20 cellular contexts compared by ENCODE assay signal in the genomic region with DNA sequence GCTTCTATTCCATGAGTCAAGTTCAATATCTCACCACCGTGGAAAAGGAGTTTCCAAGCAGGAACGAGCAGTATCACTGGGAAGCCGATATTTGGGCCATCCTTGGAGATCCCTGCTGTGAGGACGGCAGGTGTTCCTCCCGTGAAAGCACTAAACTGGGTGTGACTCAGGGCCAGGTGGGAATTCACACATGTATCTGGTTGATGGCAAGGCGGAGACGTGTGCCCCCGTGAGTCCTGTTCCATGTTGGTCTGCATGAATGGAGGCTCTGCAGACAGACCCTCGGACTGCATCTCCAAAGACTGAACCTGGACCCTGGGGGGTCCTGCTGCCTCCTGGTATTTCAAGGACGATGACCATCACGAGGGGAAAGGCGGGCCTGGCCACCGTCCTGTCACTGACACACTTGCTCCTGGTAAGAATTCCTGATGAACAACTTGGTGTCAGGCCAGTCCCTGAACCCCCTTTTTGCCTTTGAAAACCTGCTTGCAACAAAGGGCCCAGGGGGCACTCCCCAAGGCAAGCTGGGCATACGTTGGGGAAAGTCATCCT.
"Had no signal": no experiment of that assay in that cellular context is flagged by ENCODE, and none has a peak within 500 bp of the region (broad histone marks: within the 10 kb centered on the region; RNA-seq: fewer than 3 reads in every experiment).

No MANE protein-coding gene starts in this region.

- DNase-seq: activated CD4-positive, alpha-beta memory T cell treated with anti-CD3 and anti-CD28 coated beads, Interleukin-2, amount 10 ng/mL, durations not matched to agents 7 days and 5 days; activated CD4-positive, alpha-beta T cell treated with anti-CD3 and anti-CD28 coated beads for 36 hours; activated CD8-positive, alpha-beta memory T cell treated with anti-CD3 and anti-CD28 coated beads, Interleukin-2, amount 10 ng/mL, durations not matched to agents 7 days and 5 days; activated naive CD4-positive, alpha-beta T cell treated with anti-CD3 and anti-CD28 coated beads, Interleukin-2, amount 10 ng/mL, durations not matched to agents 7 days and 5 days; activated naive CD8-positive, alpha-beta T cell treated with anti-CD3 and anti-CD28 coated beads, Interleukin-2, amount 50 U/mL, for 24 hours; activated T-cell treated with anti-CD3 and anti-CD28 coated beads, Interleukin-2, amount 50 U/mL, for 1 hour; anterior cingulate cortex; brain microvascular endothelial cell; colonic mucosa; foreskin melanocyte; left lung; midbrain; nephron progenitor cell; nucleus accumbens; stimulated activated CD4-positive, alpha-beta T cell treated with anti-CD3 and anti-CD28 coated beads, Interleukin-2, amount 100 ng/mL, for 24 hours; stimulated activated naive CD4-positive, alpha-beta T cell treated with Interleukin-2 at 50 U/mL for 16 hours; tibial artery had no signal

- H3K27ac Mint-ChIP-seq: activated CD4-positive, alpha-beta memory T cell treated with anti-CD3 and anti-CD28 coated beads, Interleukin-2, amount 10 ng/mL, durations not matched to agents 7 days and 5 days; activated CD4-positive, alpha-beta T cell treated with anti-CD3 and anti-CD28 coated beads for 36 hours; activated CD8-positive, alpha-beta memory T cell treated with anti-CD3 and anti-CD28 coated beads, Interleukin-2, amount 10 ng/mL, durations not matched to agents 7 days and 5 days; activated naive CD4-positive, alpha-beta T cell treated with anti-CD3 and anti-CD28 coated beads, Interleukin-2, amount 10 ng/mL, durations not matched to agents 7 days and 5 days; activated naive CD8-positive, alpha-beta T cell treated with anti-CD3 and anti-CD28 coated beads, Interleukin-2, amount 50 U/mL, for 24 hours; activated T-helper 2 cell treated with anti-CD3 and anti-CD28 coated beads, Interferon-gamma antibody, Interleukin-2, Interleukin-4, amounts not matched to agents 10 μg/mL and 5 μg/mL and 100 μg/mL, durations not matched to agents 14 hours and 24 hours and 36 hours; nephron progenitor cell; T-helper 2 cell treated with Interferon-gamma antibody and Interleukin-4, amounts not matched to agents 5 μg/mL and 100 μg/mL, for 36 hours had no signal

- H3K27me3 Mint-ChIP-seq: activated CD4-positive, alpha-beta T cell treated with anti-CD3 and anti-CD28 coated beads for 36 hours had no signal

- H3K4me1 ChIP-seq: colonic mucosa had no signal

- H3K4me1 Mint-ChIP-seq: central memory CD8-positive, alpha-beta T cell had no signal

- H3K36me3 Mint-ChIP-seq: activated CD8-positive, alpha-beta memory T cell treated with anti-CD3 and anti-CD28 coated beads, Interleukin-2, amount 10 ng/mL, durations not matched to agents 7 days and 5 days; activated naive CD4-positive, alpha-beta T cell treated with anti-CD3 and anti-CD28 coated beads, Interleukin-2, amount 10 ng/mL, durations not matched to agents 7 days and 5 days had no signal

- H3K27ac ChIP-seq: brain microvascular endothelial cell, colonic mucosa, left lung had no signal

- ATAC-seq: activated CD4-positive, alpha-beta T cell treated with anti-CD3 and anti-CD28 coated beads for 36 hours; activated CD8-positive, alpha-beta memory T cell treated with anti-CD3 and anti-CD28 coated beads, Interleukin-2, amount 10 ng/mL, durations not matched to agents 7 days and 5 days; activated naive CD8-positive, alpha-beta T cell treated with anti-CD3 and anti-CD28 coated beads, Interleukin-2, amount 50 U/mL, for 24 hours had no signal

- H3K9me3 ChIP-seq: colonic mucosa, left lung, tibial artery had no signal

- H3K36me3 ChIP-seq: brain microvascular endothelial cell, colonic mucosa, left lung, tibial artery had no signal

- H3K4me3 Mint-ChIP-seq: activated CD4-positive, alpha-beta memory T cell treated with anti-CD3 and anti-CD28 coated beads, Interleukin-2, amount 10 ng/mL, durations not matched to agents 7 days and 5 days; activated CD4-positive, alpha-beta T cell treated with anti-CD3 and anti-CD28 coated beads for 36 hours; activated CD8-positive, alpha-beta memory T cell treated with anti-CD3 and anti-CD28 coated beads, Interleukin-2, amount 10 ng/mL, durations not matched to agents 7 days and 5 days; activated naive CD4-positive, alpha-beta T cell treated with anti-CD3 and anti-CD28 coated beads, Interleukin-2, amount 10 ng/mL, durations not matched to agents 7 days and 5 days; activated naive CD8-positive, alpha-beta T cell treated with anti-CD3 and anti-CD28 coated beads, Interleukin-2, amount 50 U/mL, for 24 hours; central memory CD8-positive, alpha-beta T cell; nephron progenitor cell; T-helper 2 cell treated with Interferon-gamma antibody and Interleukin-4, amounts not matched to agents 5 μg/mL and 100 μg/mL, for 36 hours had no signal

- H3K27me3 ChIP-seq: brain microvascular endothelial cell, colonic mucosa, left lung, tibial artery had no signal

- H3K9me3 Mint-ChIP-seq: activated CD4-positive, alpha-beta memory T cell treated with anti-CD3 and anti-CD28 coated beads, Interleukin-2, amount 10 ng/mL, durations not matched to agents 7 days and 5 days; activated naive CD4-positive, alpha-beta T cell treated with anti-CD3 and anti-CD28 coated beads, Interleukin-2, amount 10 ng/mL, durations not matched to agents 7 days and 5 days; activated naive CD8-positive, alpha-beta T cell treated with anti-CD3 and anti-CD28 coated beads, Interleukin-2, amount 50 U/mL, for 24 hours; activated T-helper 2 cell treated with anti-CD3 and anti-CD28 coated beads, Interferon-gamma antibody, Interleukin-2, Interleukin-4, amounts not matched to agents 10 μg/mL and 5 μg/mL and 100 μg/mL, durations not matched to agents 14 hours and 24 hours and 36 hours; central memory CD8-positive, alpha-beta T cell; T-helper 2 cell treated with Interferon-gamma antibody and Interleukin-4, amounts not matched to agents 5 μg/mL and 100 μg/mL, for 36 hours had no signal

- H3K4me3 ChIP-seq: colonic mucosa, left lung, tibial artery had no signal
